ENCODE assay signal across 24 cellular contexts in the genomic region with DNA sequence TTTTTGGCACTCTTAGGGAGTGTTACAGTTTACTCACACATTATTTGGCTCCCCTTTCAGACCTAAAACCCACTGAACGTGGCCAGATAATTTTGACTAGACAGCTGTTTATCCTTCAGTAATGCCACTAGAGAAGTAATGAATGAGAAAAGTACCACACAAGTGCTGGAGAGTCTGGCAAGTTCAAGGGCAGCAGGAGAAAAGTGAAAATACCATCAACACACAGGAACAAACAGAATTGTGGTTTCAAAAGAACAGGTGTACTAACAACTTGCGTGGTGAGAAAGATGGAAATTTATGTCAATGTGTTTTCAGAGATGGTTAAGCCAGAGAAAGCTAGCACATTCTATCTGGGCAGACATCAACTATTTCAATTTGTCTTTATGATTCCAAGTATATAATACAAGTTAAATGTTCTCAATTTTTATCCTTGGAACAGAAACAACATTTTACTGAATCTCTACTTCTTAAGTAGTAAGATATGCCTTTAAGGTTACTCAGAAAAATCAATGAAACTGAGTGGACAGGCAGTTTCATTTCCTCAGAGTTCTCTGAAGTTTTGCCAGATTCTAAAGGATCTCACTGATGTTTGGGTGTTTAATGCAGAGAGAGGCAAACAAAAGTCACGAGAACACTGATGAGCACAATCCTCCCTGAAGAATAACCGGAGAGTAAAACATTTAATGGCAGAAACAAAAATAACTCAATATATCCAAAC.
DNase-seq lines count a peak whose midpoint lies in the region; ATAC-seq and TF ChIP-seq lines count a peak whose summit lies in the region.
"Had no signal": no experiment of that assay in that cellular context is flagged by ENCODE, and none has a peak within 500 bp of the region (broad histone marks: within the 10 kb centered on the region; RNA-seq: fewer than 3 reads in every experiment).

No MANE protein-coding gene starts in this region.

- peak overlapping the region; percentile 21; the same call in 1 of the 2 replicates for H2AFZ ChIP-seq in OCI-LY7 (ENCODE audit: low read length)
- H2AFZ ChIP-seq: GM23248 had no signal

- TF ChIP-seq POLR2A in testis (IDR thresholded peaks at IDR 0.05) = no peak

- peaks cover 7% of the 10 kb centered on the region for H3K27me3 Mint-ChIP-seq in nephron progenitor cell (ENCODE audit: low read depth, poor library complexity)
- H3K27me3 Mint-ChIP-seq: activated naive CD4-positive, alpha-beta T cell treated with anti-CD3 and anti-CD28 coated beads, Interleukin-2, amount 10 ng/mL, durations not matched to agents 7 days and 5 days; B cell had no signal

- H3K9me3 ChIP-seq in OCI-LY7 (ENCODE audit: low read length) = peaks cover 6% of the 10 kb centered on the region; the same call in 1 of the 2 replicates
- H3K9me3 ChIP-seq in testis = no peaks in the 10 kb centered on the region
- H3K9me3 ChIP-seq: Caco-2, colonic mucosa, neutrophil, upper lobe of right lung had no signal

- POLR2A ChIA-PET in OCI-LY7 (lab: Charles Lee) = no interaction called here

- H3K79me2 ChIP-seq in OCI-LY7 (ENCODE audit: insufficient read depth, low read depth, low read length) = no peaks in the 10 kb centered on the region

- H3K9me3 Mint-ChIP-seq in nephron progenitor cell = peaks cover 15% of the 10 kb centered on the region
- H3K9me3 Mint-ChIP-seq: activated CD4-positive, alpha-beta T cell treated with anti-CD3 and anti-CD28 coated beads, Interleukin-2, amount 10 ng/mL, durations not matched to agents 24 days and 14 days had no signal

- ATAC-seq in GM18907 (IDR thresholded peaks at IDR 0.05; ENCODE audit: unreplicated experiment) = peak; percentile 56
- ATAC-seq in HG02763 (IDR thresholded peaks at IDR 0.05; ENCODE audit: unreplicated experiment) = peak; percentile 56
- ATAC-seq in HG03196 (IDR thresholded peaks at IDR 0.05; ENCODE audit: unreplicated experiment) = no peak
- no peak for ATAC-seq in GM19023 (IDR thresholded peaks at IDR 0.05; ENCODE audit: unreplicated experiment)
- ATAC-seq in HG02938 (IDR thresholded peaks at IDR 0.05; ENCODE audit: unreplicated experiment) = no peak
- ATAC-seq: stimulated activated naive CD8-positive, alpha-beta T cell treated with anti-CD3 and anti-CD28 coated beads, Interleukin-15, Interleukin-2, amounts not matched to agents 100 U/mL and 50 U/mL, for 24 hours; upper lobe of right lung had no signal

- intact Hi-C loops in OCI-LY7 (cut with micrococcal nuclease; ENCODE audit: unreplicated experiment) (no loop called here), testis (cut with DNase I; ENCODE audit: low total_unique reads) (no loop called here)

- H3K9me2 ChIP-seq in OCI-LY7 (ENCODE audit: insufficient read depth, low read length) = no peaks in the 10 kb centered on the region

- H3K4me3 Mint-ChIP-seq in nephron progenitor cell = no peak overlapping the region
- H3K4me3 Mint-ChIP-seq: activated CD4-positive, alpha-beta T cell treated with anti-CD3 and anti-CD28 coated beads, Interleukin-2, amount 10 ng/mL, durations not matched to agents 24 days and 14 days; activated naive CD4-positive, alpha-beta T cell treated with anti-CD3 and anti-CD28 coated beads, Interleukin-2, amount 10 ng/mL, durations not matched to agents 7 days and 5 days; B cell had no signal

- DNase-seq in OCI-LY7 (ENCODE audit: low spot score) (peak; percentile 21), nephron progenitor cell (no peak), testis (no peak)
- DNase-seq: activated CD4-positive, alpha-beta T cell treated with anti-CD3 and anti-CD28 coated beads, Interleukin-2, amount 10 ng/mL, durations not matched to agents 24 days and 14 days; activated naive CD4-positive, alpha-beta T cell treated with anti-CD3 and anti-CD28 coated beads, Interleukin-2, amount 10 ng/mL, durations not matched to agents 7 days and 5 days; Caco-2; colonic mucosa; GDM1; GM23248; NCI-H1417; NCI-H2227 treated with DMSO at 0.1 percent for 48 hours; OCI-M1; stimulated activated CD4-positive, alpha-beta T cell treated with anti-CD3 and anti-CD28 coated beads, Interleukin-15, amount 100 ng/mL, for 24 hours; stimulated activated naive CD8-positive, alpha-beta T cell treated with anti-CD3 and anti-CD28 coated beads, Interleukin-15, Interleukin-2, amounts not matched to agents 100 U/mL and 50 U/mL, for 24 hours; T1000; upper lobe of right lung had no signal

- H3K27me3 ChIP-seq in testis = no peaks in the 10 kb centered on the region
- H3K27me3 ChIP-seq: colonic mucosa, neutrophil, upper lobe of right lung had no signal

- H3K4me2 ChIP-seq in OCI-LY7 (ENCODE audit: low read length) = peak overlapping the region; percentile 33

- H3K4me3 ChIP-seq in OCI-LY7 (ENCODE audit: low read depth, low read length, poor library complexity, severe bottlenecking) = no peak overlapping the region
- no peak overlapping the region for H3K4me3 ChIP-seq in testis
- H3K4me3 ChIP-seq: colonic mucosa, GM23248, SK-N-MC, upper lobe of right lung had no signal

- H3K4me1 Mint-ChIP-seq in nephron progenitor cell = peaks cover 24% of the 10 kb centered on the region

- TF ChIP-seq CTCF in OCI-LY7 (conservative IDR thresholded peaks at IDR 0.05; ENCODE audit: low read length) = no peak
- no peak for TF ChIP-seq CTCF in nephron progenitor cell (IDR thresholded peaks at IDR 0.05)
- TF ChIP-seq CTCF in testis (IDR thresholded peaks at IDR 0.05) = no peak

- H3K27ac ChIP-seq in OCI-LY7 (ENCODE audit: low read depth, low read length, poor library complexity, severe bottlenecking) = no peak overlapping the region
- H3K27ac ChIP-seq in testis = no peak overlapping the region
- H3K27ac ChIP-seq: colonic mucosa, GM23248, neutrophil, SK-N-MC, upper lobe of right lung had no signal

- BruUV-seq in OCI-LY7 (replicated peaks; lab: Mats Ljungman, UMichigan) = no TSS peak

- peak overlapping the region; percentile 19 for H3K27ac Mint-ChIP-seq in nephron progenitor cell
- H3K27ac Mint-ChIP-seq: activated CD4-positive, alpha-beta T cell treated with anti-CD3 and anti-CD28 coated beads, Interleukin-2, amount 10 ng/mL, durations not matched to agents 24 days and 14 days; activated naive CD4-positive, alpha-beta T cell treated with anti-CD3 and anti-CD28 coated beads, Interleukin-2, amount 10 ng/mL, durations not matched to agents 7 days and 5 days; B cell had no signal

- H3K36me3 Mint-ChIP-seq in nephron progenitor cell (ENCODE audit: low read depth) = peaks cover 20% of the 10 kb centered on the region
- H3K36me3 Mint-ChIP-seq: activated naive CD4-positive, alpha-beta T cell treated with anti-CD3 and anti-CD28 coated beads, Interleukin-2, amount 10 ng/mL, durations not matched to agents 7 days and 5 days had no signal

- CTCF ChIA-PET in OCI-LY7 (lab: Charles Lee; ENCODE audit: unreplicated experiment) = no interaction called here

- H3K36me3 ChIP-seq in OCI-LY7 (ENCODE audit: insufficient read depth, low read length) (peaks cover 6% of the 10 kb centered on the region; the same call in 1 of the 2 replicates), testis (ENCODE audit: low read depth, missing control alignments) (no peaks in the 10 kb centered on the region)
- H3K36me3 ChIP-seq: colonic mucosa, neutrophil, upper lobe of right lung had no signal

- H3K4me1 ChIP-seq in OCI-LY7 (ENCODE audit: insufficient read depth, low read length, poor library complexity, severe bottlenecking) = peaks cover 12% of the 10 kb centered on the region
- H3K4me1 ChIP-seq in testis = no peaks in the 10 kb centered on the region
- H3K4me1 ChIP-seq: Caco-2, colonic mucosa had no signal

- H4K20me1 ChIP-seq in OCI-LY7 (ENCODE audit: insufficient read depth, low read length) = no peaks in the 10 kb centered on the region

- WGBS in testis, 2 donors = 67 to 71% methylated on average over 4 of the region's 4 CpGs

Comparison
In these comparisons a context has a peak if more than half of its experiments do, and no peak if none do; other contexts are left out.
1. ATAC-seq: peak in GM18907 (single experiment) and HG02763 (single experiment); none in HG03196 (single experiment), GM19023 (single experiment) and HG02938 (single experiment).